ENCODE assay signal across 1 cellular context in genomic region chr2:24075259-24075658, GRCh38.
TF ChIP-seq lines count a peak whose summit lies in the region.

No MANE protein-coding gene starts in this region.

TF ChIP-seq in GM12878, 131 proteins besides CTCF, POLR2A, EP300 and RAD21:
- TF ChIP-seq TBL1XR1 (IDR thresholded peaks at IDR 0.05; ENCODE audit: low read depth, low read length) (no peak), CBFB (IDR thresholded peaks at IDR 0.05; ENCODE audit: low read depth) (no peak), SRF (IDR thresholded peaks at IDR 0.05; ENCODE audit: low read depth in 2 of 2, low read length in 2 of 2) (no peak), RAD51 (IDR thresholded peaks at IDR 0.05) (no peak), RUNX3 (IDR thresholded peaks at IDR 0.05; ENCODE audit: low read length) (no peak)
- TF ChIP-seq, protein P1, sequence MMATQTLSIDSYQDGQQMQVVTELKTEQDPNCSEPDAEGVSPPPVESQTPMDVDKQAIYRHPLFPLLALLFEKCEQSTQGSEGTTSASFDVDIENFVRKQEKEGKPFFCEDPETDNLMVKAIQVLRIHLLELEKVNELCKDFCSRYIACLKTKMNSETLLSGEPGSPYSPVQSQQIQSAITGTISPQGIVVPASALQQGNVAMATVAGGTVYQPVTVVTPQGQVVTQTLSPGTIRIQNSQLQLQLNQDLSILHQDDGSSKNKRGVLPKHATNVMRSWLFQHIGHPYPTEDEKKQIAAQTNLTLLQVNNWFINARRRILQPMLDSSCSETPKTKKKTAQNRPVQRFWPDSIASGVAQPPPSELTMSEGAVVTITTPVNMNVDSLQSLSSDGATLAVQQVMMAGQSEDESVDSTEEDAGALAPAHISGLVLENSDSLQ (IDR thresholded peaks at IDR 0.05) = no peak
